ENCODE assay signal across 1 cellular context in genomic region chr1:42737257-42737656, GRCh38.
TF ChIP-seq lines count a peak whose summit lies in the region.

No MANE protein-coding gene starts in this region.

TF ChIP-seq in HepG2, 621 proteins besides CTCF, POLR2A, EP300 and RAD21:
- TF ChIP-seq GTF2F1 (IDR thresholded peaks at IDR 0.05; ENCODE audit: low read length), result no peak
- TF ChIP-seq ZFP41 (CRISPR knock-in tag; IDR thresholded peaks at IDR 0.05; ENCODE audit: borderline replicate concordance), result no peak
- TF ChIP-seq CCDC6 (CRISPR knock-in tag; IDR thresholded peaks at IDR 0.05), result no peak
- no peak for TF ChIP-seq PATZ1 (CRISPR knock-in tag; IDR thresholded peaks at IDR 0.05)
- TF ChIP-seq SOX13 (IDR thresholded peaks at IDR 0.05), result no peak
- no peak for TF ChIP-seq SOX13 (CRISPR knock-in tag; conservative IDR thresholded peaks at IDR 0.05 in 1 of 2, IDR thresholded peaks at IDR 0.05 in 1 of 2)
- no peak for TF ChIP-seq ISL2 (CRISPR knock-in tag; IDR thresholded peaks at IDR 0.05)
- no peak for TF ChIP-seq TERF1 (CRISPR knock-in tag; IDR thresholded peaks at IDR 0.05)
- no peak for TF ChIP-seq GLI4 (CRISPR knock-in tag; IDR thresholded peaks at IDR 0.05; ENCODE audit: borderline replicate concordance)
- no peak for TF ChIP-seq EZH2 (conservative IDR thresholded peaks at IDR 0.05; ENCODE audit: low read depth, low read length)
- no peak for TF ChIP-seq HMG20A (CRISPR knock-in tag; IDR thresholded peaks at IDR 0.05; ENCODE audit: borderline replicate concordance)
- TF ChIP-seq RARA (CRISPR knock-in tag; IDR thresholded peaks at IDR 0.05), result no peak
- no peak for TF ChIP-seq ZNF770 (CRISPR knock-in tag; IDR thresholded peaks at IDR 0.05)
- TF ChIP-seq GABPB1 (CRISPR knock-in tag; IDR thresholded peaks at IDR 0.05), result no peak
- no peak for TF ChIP-seq ZSCAN31 (CRISPR knock-in tag; IDR thresholded peaks at IDR 0.05; ENCODE audit: low read depth)
- no peak for TF ChIP-seq NCOA5 (CRISPR knock-in tag; IDR thresholded peaks at IDR 0.05)
- no peak for TF ChIP-seq ZNF784 (CRISPR knock-in tag; IDR thresholded peaks at IDR 0.05; ENCODE audit: borderline replicate concordance)
